Comparison of ENCODE assay signal across 14 cellular contexts in the genomic region with DNA sequence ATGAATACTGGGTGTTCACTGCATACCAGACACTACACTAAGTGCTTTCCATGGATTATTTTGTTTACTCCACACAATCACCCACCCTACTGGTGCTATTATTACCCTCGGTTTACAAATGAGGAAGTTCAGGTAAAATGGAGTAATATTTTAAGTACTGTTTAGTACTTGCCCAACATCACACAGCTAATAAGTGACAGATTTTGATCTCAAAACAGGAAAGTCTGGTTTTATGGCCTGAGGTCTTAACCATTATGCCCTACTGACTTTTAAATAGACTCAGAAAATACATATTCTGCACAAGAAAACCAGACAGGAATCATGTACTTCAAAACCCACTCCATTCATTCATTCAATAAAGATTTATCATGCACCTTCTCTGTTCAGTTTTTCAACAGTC.
"Had no signal": no experiment of that assay in that cellular context is flagged by ENCODE, and none has a peak within 500 bp of the region (broad histone marks: within the 10 kb centered on the region; RNA-seq: fewer than 3 reads in every experiment).

No MANE protein-coding gene starts in this region.

- DNase-seq: effector CD4-positive, alpha-beta T cell; endodermal cell; heart left ventricle; hippocampal formation; kidney glomerular epithelial cell; left ventricle myocardium inferior; lower lobe of right lung; natural killer cell; right cardiac atrium; small intestine; stimulated activated CD4-positive, alpha-beta T cell treated with anti-CD3 and anti-CD28 coated beads, Interleukin-12 subunit alpha, Interleukin-12 subunit beta, amount 100 ng/mL, for 4 hours; stimulated activated naive CD4-positive, alpha-beta T cell treated with Interleukin-2 at 50 U/mL for 16 hours; upper lobe of left lung had no signal

- H3K27me3 ChIP-seq: upper lobe of left lung, vagina had no signal

- H3K4me1 ChIP-seq: heart left ventricle, left ventricle myocardium inferior, lower lobe of right lung, upper lobe of left lung, vagina had no signal

- H3K27ac ChIP-seq: heart left ventricle, left ventricle myocardium inferior, lower lobe of right lung, upper lobe of left lung, vagina had no signal

- ATAC-seq: heart left ventricle, lower lobe of right lung, natural killer cell, right cardiac atrium had no signal

- H3K4me3 ChIP-seq: heart left ventricle, left ventricle myocardium inferior, lower lobe of right lung, upper lobe of left lung, vagina had no signal

- H3K36me3 ChIP-seq: heart left ventricle, left ventricle myocardium inferior, lower lobe of right lung, upper lobe of left lung, vagina had no signal

- H3K9me3 ChIP-seq: heart left ventricle, left ventricle myocardium inferior, lower lobe of right lung, upper lobe of left lung, vagina had no signal
